ENCODE assay signal across 1 cellular context in the genomic region with DNA sequence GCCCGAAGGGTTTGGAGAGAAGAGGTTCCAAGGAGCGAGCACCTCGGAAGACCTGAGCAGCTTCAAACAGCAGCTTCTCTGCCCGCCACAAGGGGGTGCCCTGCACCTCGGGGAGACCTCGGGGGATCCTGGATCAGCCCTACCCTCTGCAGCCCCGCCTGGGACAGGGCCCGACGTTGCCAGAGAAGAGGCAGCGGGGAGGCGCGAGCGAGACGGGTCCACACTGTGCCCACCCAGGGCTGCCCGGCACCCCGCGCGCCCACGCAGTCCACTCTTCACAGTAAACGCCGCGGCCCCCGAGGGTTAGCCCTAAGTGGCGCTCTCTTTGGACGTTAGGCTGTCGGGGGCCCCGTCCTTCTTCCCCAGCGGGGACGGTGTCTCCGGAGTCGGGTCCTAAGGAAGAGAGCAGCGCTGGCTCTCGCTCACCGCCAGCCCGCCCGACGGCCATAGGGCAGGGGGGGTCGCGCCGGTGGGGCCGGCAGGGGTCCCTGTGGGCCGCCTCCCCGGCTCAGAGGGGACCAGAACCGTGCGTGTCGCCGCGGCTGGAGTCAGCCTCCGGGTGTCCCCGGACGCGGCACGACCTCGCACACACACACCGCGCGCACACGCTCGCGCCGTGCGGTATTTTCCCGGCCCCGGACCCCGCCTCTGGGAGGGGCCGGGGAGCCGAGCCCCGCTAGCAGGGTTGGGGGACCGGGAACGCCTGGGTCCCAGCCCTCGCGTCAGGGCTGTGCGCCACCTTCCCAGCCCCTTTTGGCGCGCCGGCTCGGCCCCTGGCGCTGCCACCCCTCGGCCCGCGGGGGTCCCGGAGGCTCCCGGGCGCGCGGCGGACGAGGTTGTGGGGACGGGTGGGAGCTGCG.
A peak's percentile ranks its signal among the peaks of the same experiment; 100 is the strongest.
TF ChIP-seq lines count a peak whose summit lies in the region.

No MANE protein-coding gene starts in this region.

TF ChIP-seq in HepG2, 621 proteins besides CTCF, POLR2A, EP300 and RAD21 (continued from another document and continues in another):
- TF ChIP-seq ZXDC (CRISPR knock-in tag; IDR thresholded peaks at IDR 0.05), result no peak
- no peak for TF ChIP-seq ZNF678 (CRISPR knock-in tag; IDR thresholded peaks at IDR 0.05)
- TF ChIP-seq TSC22D2 (CRISPR knock-in tag; IDR thresholded peaks at IDR 0.05; ENCODE audit: borderline replicate concordance), result 0 out of 2 replicates have a peak, but pooled peaks have one; percentile 3
- 0 out of 2 replicates have a peak, but pooled peaks have one; percentile 25 for TF ChIP-seq ZNF235 (CRISPR knock-in tag; IDR thresholded peaks at IDR 0.05; ENCODE audit: borderline replicate concordance)
- TF ChIP-seq ZNF350 (CRISPR knock-in tag; IDR thresholded peaks at IDR 0.05; ENCODE audit: borderline replicate concordance, low read depth), result 0 out of 2 replicates have a peak, but pooled peaks have one; percentile 33
- TF ChIP-seq HOXA5 (CRISPR knock-in tag; IDR thresholded peaks at IDR 0.05), result peak; percentile 62; the same call in 1 of the 2 replicates
- peak; percentile 67; the same call in 1 of the 2 replicates for TF ChIP-seq ZNF768 (CRISPR knock-in tag; IDR thresholded peaks at IDR 0.05)
- TF ChIP-seq, protein P1, sequence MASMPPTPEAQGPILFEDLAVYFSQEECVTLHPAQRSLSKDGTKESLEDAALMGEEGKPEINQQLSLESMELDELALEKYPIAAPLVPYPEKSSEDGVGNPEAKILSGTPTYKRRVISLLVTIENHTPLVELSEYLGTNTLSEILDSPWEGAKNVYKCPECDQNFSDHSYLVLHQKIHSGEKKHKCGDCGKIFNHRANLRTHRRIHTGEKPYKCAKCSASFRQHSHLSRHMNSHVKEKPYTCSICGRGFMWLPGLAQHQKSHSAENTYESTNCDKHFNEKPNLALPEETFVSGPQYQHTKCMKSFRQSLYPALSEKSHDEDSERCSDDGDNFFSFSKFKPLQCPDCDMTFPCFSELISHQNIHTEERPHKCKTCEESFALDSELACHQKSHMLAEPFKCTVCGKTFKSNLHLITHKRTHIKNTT (CRISPR knock-in tag; IDR thresholded peaks at IDR 0.05), result 0 out of 2 replicates have a peak, but pooled peaks have one; percentile 73
- peak; percentile 65 for TF ChIP-seq ZNF317 (CRISPR knock-in tag; IDR thresholded peaks at IDR 0.05)
- TF ChIP-seq NR2F1 (CRISPR knock-in tag; IDR thresholded peaks at IDR 0.05), result 0 out of 4 replicates have a peak, but pooled peaks of 1 of the 2 experiments have one; percentile 16
- TF ChIP-seq FOXA3 (CRISPR knock-in tag; IDR thresholded peaks at IDR 0.05), result no peak
- TF ChIP-seq XRCC5 (optimal IDR thresholded peaks at IDR 0.05; ENCODE audit: low read length), result peak; percentile 93
- TF ChIP-seq, protein P2, sequence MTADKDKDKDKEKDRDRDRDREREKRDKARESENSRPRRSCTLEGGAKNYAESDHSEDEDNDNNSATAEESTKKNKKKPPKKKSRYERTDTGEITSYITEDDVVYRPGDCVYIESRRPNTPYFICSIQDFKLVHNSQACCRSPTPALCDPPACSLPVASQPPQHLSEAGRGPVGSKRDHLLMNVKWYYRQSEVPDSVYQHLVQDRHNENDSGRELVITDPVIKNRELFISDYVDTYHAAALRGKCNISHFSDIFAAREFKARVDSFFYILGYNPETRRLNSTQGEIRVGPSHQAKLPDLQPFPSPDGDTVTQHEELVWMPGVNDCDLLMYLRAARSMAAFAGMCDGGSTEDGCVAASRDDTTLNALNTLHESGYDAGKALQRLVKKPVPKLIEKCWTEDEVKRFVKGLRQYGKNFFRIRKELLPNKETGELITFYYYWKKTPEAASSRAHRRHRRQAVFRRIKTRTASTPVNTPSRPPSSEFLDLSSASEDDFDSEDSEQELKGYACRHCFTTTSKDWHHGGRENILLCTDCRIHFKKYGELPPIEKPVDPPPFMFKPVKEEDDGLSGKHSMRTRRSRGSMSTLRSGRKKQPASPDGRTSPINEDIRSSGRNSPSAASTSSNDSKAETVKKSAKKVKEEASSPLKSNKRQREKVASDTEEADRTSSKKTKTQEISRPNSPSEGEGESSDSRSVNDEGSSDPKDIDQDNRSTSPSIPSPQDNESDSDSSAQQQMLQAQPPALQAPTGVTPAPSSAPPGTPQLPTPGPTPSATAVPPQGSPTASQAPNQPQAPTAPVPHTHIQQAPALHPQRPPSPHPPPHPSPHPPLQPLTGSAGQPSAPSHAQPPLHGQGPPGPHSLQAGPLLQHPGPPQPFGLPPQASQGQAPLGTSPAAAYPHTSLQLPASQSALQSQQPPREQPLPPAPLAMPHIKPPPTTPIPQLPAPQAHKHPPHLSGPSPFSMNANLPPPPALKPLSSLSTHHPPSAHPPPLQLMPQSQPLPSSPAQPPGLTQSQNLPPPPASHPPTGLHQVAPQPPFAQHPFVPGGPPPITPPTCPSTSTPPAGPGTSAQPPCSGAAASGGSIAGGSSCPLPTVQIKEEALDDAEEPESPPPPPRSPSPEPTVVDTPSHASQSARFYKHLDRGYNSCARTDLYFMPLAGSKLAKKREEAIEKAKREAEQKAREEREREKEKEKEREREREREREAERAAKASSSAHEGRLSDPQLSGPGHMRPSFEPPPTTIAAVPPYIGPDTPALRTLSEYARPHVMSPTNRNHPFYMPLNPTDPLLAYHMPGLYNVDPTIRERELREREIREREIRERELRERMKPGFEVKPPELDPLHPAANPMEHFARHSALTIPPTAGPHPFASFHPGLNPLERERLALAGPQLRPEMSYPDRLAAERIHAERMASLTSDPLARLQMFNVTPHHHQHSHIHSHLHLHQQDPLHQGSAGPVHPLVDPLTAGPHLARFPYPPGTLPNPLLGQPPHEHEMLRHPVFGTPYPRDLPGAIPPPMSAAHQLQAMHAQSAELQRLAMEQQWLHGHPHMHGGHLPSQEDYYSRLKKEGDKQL (CRISPR knock-in tag; IDR thresholded peaks at IDR 0.05; ENCODE audit: low read depth), result no peak
- TF ChIP-seq ZSCAN12 (CRISPR knock-in tag; IDR thresholded peaks at IDR 0.05), result 0 out of 2 replicates have a peak, but pooled peaks have one; percentile 75
- peak; percentile 80 for TF ChIP-seq ZNF619 (CRISPR knock-in tag; IDR thresholded peaks at IDR 0.05)
- 0 out of 2 replicates have a peak, but pooled peaks have one; percentile 44 for TF ChIP-seq ESRRA (CRISPR knock-in tag; IDR thresholded peaks at IDR 0.05; ENCODE audit: low read depth)
- TF ChIP-seq ZNF614 (CRISPR knock-in tag; IDR thresholded peaks at IDR 0.05; ENCODE audit: borderline replicate concordance), result peak; percentile 54; the same call in 1 of the 2 replicates
- TF ChIP-seq SOX5 (CRISPR knock-in tag; IDR thresholded peaks at IDR 0.05; ENCODE audit: borderline replicate concordance), result no peak
- TF ChIP-seq ZNF343 (CRISPR knock-in tag; IDR thresholded peaks at IDR 0.05), result 0 out of 2 replicates have a peak, but pooled peaks have one; percentile 55
- TF ChIP-seq, protein P3, sequence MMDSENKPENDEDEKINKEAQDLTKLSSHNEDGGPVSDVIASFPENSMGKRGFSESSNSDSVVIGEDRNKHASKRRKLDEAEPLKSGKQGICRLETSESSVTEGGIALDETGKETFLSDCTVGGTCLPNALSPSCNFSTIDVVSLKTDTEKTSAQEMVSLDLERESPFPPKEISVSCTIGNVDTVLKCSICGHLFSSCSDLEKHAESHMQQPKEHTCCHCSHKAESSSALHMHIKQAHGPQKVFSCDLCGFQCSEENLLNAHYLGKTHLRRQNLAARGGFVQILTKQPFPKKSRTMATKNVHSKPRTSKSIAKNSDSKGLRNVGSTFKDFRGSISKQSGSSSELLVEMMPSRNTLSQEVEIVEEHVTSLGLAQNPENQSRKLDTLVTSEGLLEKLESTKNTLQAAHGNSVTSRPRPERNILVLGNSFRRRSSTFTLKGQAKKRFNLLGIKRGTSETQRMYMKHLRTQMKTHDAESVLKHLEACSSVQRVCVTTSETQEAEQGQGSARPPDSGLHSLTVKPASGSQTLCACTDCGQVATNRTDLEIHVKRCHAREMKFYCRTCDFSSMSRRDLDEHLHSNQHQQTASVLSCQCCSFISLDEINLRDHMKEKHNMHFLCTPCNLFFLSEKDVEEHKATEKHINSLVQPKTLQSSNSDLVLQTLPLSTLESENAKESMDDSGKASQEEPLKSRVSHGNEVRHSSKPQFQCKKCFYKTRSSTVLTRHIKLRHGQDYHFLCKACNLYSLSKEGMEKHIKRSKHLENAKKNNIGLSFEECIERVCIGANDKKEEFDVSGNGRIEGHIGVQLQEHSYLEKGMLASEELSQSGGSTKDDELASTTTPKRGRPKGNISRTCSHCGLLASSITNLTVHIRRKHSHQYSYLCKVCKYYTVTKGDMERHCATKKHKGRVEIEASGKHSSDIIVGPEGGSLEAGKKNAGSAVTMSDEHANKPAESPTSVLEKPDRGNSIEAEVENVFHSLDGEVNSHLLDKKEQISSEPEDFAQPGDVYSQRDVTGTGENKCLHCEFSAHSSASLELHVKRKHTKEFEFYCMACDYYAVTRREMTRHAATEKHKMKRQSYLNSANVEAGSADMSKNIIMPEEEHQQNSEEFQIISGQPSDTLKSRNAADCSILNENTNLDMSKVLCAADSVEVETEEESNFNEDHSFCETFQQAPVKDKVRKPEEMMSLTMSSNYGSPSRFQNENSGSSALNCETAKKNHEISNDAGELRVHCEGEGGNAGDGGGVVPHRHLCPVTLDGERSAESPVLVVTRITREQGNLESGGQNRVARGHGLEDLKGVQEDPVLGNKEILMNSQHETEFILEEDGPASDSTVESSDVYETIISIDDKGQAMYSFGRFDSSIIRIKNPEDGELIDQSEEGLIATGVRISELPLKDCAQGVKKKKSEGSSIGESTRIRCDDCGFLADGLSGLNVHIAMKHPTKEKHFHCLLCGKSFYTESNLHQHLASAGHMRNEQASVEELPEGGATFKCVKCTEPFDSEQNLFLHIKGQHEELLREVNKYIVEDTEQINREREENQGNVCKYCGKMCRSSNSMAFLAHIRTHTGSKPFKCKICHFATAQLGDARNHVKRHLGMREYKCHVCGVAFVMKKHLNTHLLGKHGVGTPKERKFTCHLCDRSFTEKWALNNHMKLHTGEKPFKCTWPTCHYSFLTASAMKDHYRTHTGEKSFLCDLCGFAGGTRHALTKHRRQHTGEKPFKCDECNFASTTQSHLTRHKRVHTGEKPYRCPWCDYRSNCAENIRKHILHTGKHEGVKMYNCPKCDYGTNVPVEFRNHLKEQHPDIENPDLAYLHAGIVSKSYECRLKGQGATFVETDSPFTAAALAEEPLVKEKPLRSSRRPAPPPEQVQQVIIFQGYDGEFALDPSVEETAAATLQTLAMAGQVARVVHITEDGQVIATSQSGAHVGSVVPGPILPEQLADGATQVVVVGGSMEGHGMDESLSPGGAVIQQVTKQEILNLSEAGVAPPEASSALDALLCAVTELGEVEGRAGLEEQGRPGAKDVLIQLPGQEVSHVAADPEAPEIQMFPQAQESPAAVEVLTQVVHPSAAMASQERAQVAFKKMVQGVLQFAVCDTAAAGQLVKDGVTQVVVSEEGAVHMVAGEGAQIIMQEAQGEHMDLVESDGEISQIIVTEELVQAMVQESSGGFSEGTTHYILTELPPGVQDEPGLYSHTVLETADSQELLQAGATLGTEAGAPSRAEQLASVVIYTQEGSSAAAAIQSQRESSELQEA (CRISPR knock-in tag; IDR thresholded peaks at IDR 0.05; ENCODE audit: not compliant biosample characterization), result peak; percentile 48
- TF ChIP-seq CBFB (CRISPR knock-in tag; IDR thresholded peaks at IDR 0.05), result peak; percentile 18; the same call in 1 of the 2 replicates
- TF ChIP-seq PAX8 (CRISPR knock-in tag; IDR thresholded peaks at IDR 0.05; ENCODE audit: borderline replicate concordance), result 0 out of 2 replicates have a peak, but pooled peaks have one; percentile 28
- TF ChIP-seq POGZ (CRISPR knock-in tag; IDR thresholded peaks at IDR 0.05), result peak; percentile 35; the same call in 1 of the 2 replicates
- TF ChIP-seq E2F1 (CRISPR knock-in tag; IDR thresholded peaks at IDR 0.05), result no peak
- TF ChIP-seq, protein P4, sequence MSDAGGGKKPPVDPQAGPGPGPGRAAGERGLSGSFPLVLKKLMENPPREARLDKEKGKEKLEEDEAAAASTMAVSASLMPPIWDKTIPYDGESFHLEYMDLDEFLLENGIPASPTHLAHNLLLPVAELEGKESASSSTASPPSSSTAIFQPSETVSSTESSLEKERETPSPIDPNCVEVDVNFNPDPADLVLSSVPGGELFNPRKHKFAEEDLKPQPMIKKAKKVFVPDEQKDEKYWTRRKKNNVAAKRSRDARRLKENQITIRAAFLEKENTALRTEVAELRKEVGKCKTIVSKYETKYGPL (CRISPR knock-in tag; IDR thresholded peaks at IDR 0.05), result no peak
- no peak for TF ChIP-seq SOX13 (IDR thresholded peaks at IDR 0.05)
- 0 out of 4 replicates have a peak, but pooled peaks of 1 of the 2 experiments have one; percentile 20 for TF ChIP-seq SOX13 (CRISPR knock-in tag; conservative IDR thresholded peaks at IDR 0.05 in 1 of 2, IDR thresholded peaks at IDR 0.05 in 1 of 2)
- no peak for TF ChIP-seq ZNF329 (CRISPR knock-in tag; IDR thresholded peaks at IDR 0.05; ENCODE audit: low read depth)
- TF ChIP-seq AHR (CRISPR knock-in tag; IDR thresholded peaks at IDR 0.05), result peak; percentile 21; the same call in 1 of the 2 replicates
